21 cellular contexts compared by ENCODE assay signal in the genomic region with DNA sequence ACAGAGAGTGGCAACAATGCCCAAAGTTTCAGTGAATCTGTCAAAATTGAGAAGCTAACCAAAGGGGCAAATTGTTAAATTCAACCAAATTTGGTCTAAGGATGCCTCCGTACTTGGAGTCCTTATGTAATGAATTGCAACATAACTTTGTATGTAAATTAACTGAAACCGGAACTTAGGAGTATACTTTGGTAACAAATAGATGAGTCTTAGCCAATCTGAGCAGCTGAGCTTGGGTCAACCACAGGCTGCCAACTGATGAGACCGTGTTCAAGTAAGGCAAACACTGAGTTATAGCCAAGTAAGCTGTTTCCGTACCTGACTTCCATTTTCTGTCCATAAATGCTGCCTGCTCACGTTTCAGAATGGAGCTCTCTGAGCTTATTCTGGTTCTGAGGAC. TPM values are rescaled to one million over a fixed set of nuclear protein-coding genes. Genes with fewer than 3 reads are reported as not detected.
A peak's percentile ranks its signal among the peaks of the same experiment; 100 is the strongest.
DNase-seq lines count a peak whose midpoint lies in the region; ATAC-seq, FAIRE-seq and TF ChIP-seq lines count a peak whose summit lies in the region.
"Had no signal": no experiment of that assay in that cellular context is flagged by ENCODE, and none has a peak within 500 bp of the region (broad histone marks: within the 10 kb centered on the region; RNA-seq: fewer than 3 reads in every experiment).

No MANE protein-coding gene starts in this region.

- TF ChIP-seq RAD21 in K562 (CRISPR knock-in tag; conservative IDR thresholded peaks at IDR 0.05 in 1 of 2, IDR thresholded peaks at IDR 0.05 in 1 of 2): no peak

- in situ Hi-C loops in K562 (cut with MboI): no loop called here

- H3K27me3 ChIP-seq in KMS-11 (ENCODE audit: insufficient read depth, low read depth) (no peaks in the 10 kb centered on the region), K562 (ENCODE audit: control insufficient read depth in 2 of 2, insufficient read depth in 2 of 2, low read length in 2 of 2) (no peaks in the 10 kb centered on the region), trophoblast cell (ENCODE audit: insufficient read depth, low read length) (no peaks in the 10 kb centered on the region), ascending aorta (no peaks in the 10 kb centered on the region)
- H3K27me3 ChIP-seq: cardiac muscle cell, left lung, upper lobe of left lung had no signal

- H3K9ac ChIP-seq in KMS-11: no peak overlapping the region
- no peak overlapping the region for H3K9ac ChIP-seq in K562 (ENCODE audit: insufficient read depth in 1 of 2, low read depth in 2 of 2, low read length in 2 of 2)
- H3K9ac ChIP-seq in trophoblast cell (ENCODE audit: low read length): no peak overlapping the region
- H3K9ac ChIP-seq in kidney (ENCODE audit: low read length in 2 of 2): no peak overlapping the region

- TF ChIP-seq CTCF in KMS-11 (conservative IDR thresholded peaks at IDR 0.05; ENCODE audit: low read depth, low read length): no peak
- TF ChIP-seq CTCF in K562 (IDR thresholded peaks at IDR 0.05 in 2 of 3, conservative IDR thresholded peaks at IDR 0.05 in 1 of 3; ENCODE audit: insufficient read depth in 2 of 3, low read depth in 1 of 3, low read length in 3 of 3): no peak
- TF ChIP-seq CTCF in ascending aorta (IDR thresholded peaks at IDR 0.05): no peak
- TF ChIP-seq CTCF in kidney (IDR thresholded peaks at IDR 0.05; ENCODE audit: borderline replicate concordance, extremely low read depth, insufficient read depth): no peak

- H3K18ac ChIP-seq in trophoblast cell (ENCODE audit: low read length): no peak overlapping the region

- no peaks in the 10 kb centered on the region for H3K9me1 ChIP-seq in K562 (ENCODE audit: control insufficient read depth, insufficient read depth, low read length)

- H4K12ac ChIP-seq in trophoblast cell (ENCODE audit: low read depth, low read length): no peak overlapping the region

- no peak overlapping the region for H3K4ac ChIP-seq in trophoblast cell (ENCODE audit: low read depth, low read length)

- no peak overlapping the region for H3K14ac ChIP-seq in trophoblast cell (ENCODE audit: low read length)

- H3K9me3 ChIP-seq in K562 (replicated peaks; ENCODE audit: control insufficient read depth, insufficient read depth, low read depth, low read length) (no peaks in the 10 kb centered on the region), trophoblast cell (ENCODE audit: insufficient read depth, low read depth, low read length) (peaks cover 2% of the 10 kb centered on the region), ascending aorta (no peaks in the 10 kb centered on the region), kidney (ENCODE audit: control insufficient read depth in 1 of 2, low read length in 2 of 2) (no peaks in the 10 kb centered on the region)
- H3K9me3 ChIP-seq: left lung, neutrophil, upper lobe of left lung had no signal

- FAIRE-seq in K562 (lab: Jason Lieb, UNC) (no peak), kidney (lab: Jason Lieb, UNC) (no peak)

- H3K4me2 ChIP-seq in KMS-11 (peak overlapping the region; percentile 39; the same call in 1 of the 2 replicates), K562 (ENCODE audit: insufficient read depth, low read length) (no peak overlapping the region), trophoblast cell (ENCODE audit: low read length) (no peak overlapping the region)

- TF ChIP-seq EP300 in K562 (IDR thresholded peaks at IDR 0.05; ENCODE audit: low read length): no peak

- H2AK5ac ChIP-seq in trophoblast cell (ENCODE audit: low read length): no peak overlapping the region

- intact Hi-C loops in K562 (cut with micrococcal nuclease): no loop called here
- intact Hi-C loops in ascending aorta (cut with DNase I): no loop called here
- intact Hi-C loops in kidney (cut with DNase I): no loop called here

- ATAC-seq in K562: no peak
- ATAC-seq: left lung, T-cell had no signal

- H3K4me1 ChIP-seq in KMS-11 (ENCODE audit: low read depth, poor library complexity, severe bottlenecking): peaks cover 46% of the 10 kb centered on the region
- H3K4me1 ChIP-seq in K562 (replicated peaks in 1 of 2; ENCODE audit: control insufficient read depth in 2 of 2, insufficient read depth in 2 of 2, low read length in 2 of 2): peaks cover 0 to 21% of the 10 kb centered on the region in 2 experiments; a peak in 3 of 5 replicates
- no peaks in the 10 kb centered on the region for H3K4me1 ChIP-seq in trophoblast cell (ENCODE audit: control insufficient read depth in 1 of 2, insufficient read depth in 2 of 2, low read length in 2 of 2)
- peaks cover 0 to 3% of the 10 kb centered on the region in 2 donors for H3K4me1 ChIP-seq in ascending aorta
- peaks cover 0 to 8% of the 10 kb centered on the region in 2 donors for H3K4me1 ChIP-seq in kidney (ENCODE audit: control insufficient read depth in 1 of 2, insufficient read depth in 1 of 2, low read depth in 1 of 2, low read length in 2 of 2)

- H2AFZ ChIP-seq in KMS-11 (ENCODE audit: low read depth) (no peak overlapping the region), K562 (ENCODE audit: low read depth, low read length) (no peak overlapping the region), trophoblast cell (ENCODE audit: insufficient read depth, low read length, poor library complexity) (no peak overlapping the region)

- H3K79me2 ChIP-seq in KMS-11 (ENCODE audit: insufficient read depth, low read depth): peaks cover 60% of the 10 kb centered on the region
- H3K79me2 ChIP-seq in K562 (ENCODE audit: control insufficient read depth, insufficient read depth, low read length): peaks cover 96% of the 10 kb centered on the region
- peaks cover 2% of the 10 kb centered on the region for H3K79me2 ChIP-seq in trophoblast cell (ENCODE audit: control insufficient read depth, insufficient read depth, low read length, poor library complexity)

- no peak overlapping the region for H2BK120ac ChIP-seq in trophoblast cell (ENCODE audit: insufficient read depth, low read length, poor library complexity)

- POLR2A ChIA-PET in K562 (lab: Yijun Ruan, JAX): interaction anchor here (0.6 to 1.8 kb wide), 3 partner anchors 9 to 38 kb away, joined by 3 to 6 read pairs (median 4); no protein-coding TSS in a partner anchor

- H3K79me1 ChIP-seq in trophoblast cell (ENCODE audit: low read length): peaks cover 2% of the 10 kb centered on the region

- no peak for TF ChIP-seq POLR2A in K562 (conservative IDR thresholded peaks at IDR 0.05)

- WGBS in K562 (ENCODE audit: insufficient coverage, low coverage, missing lambda C conversion rate): 53% methylated on average over 5 of the region's 5 CpGs
- no CpG with 5 or more reads among the region's 5 CpGs for WGBS in trophoblast cell (ENCODE audit: extremely low coverage, insufficient coverage, insufficient read length)

- H3K23ac ChIP-seq in trophoblast cell (ENCODE audit: low read length): peak overlapping the region; percentile 61

- H3K4me3 ChIP-seq in KMS-11 (IDR thresholded peaks at IDR 0.05; ENCODE audit: insufficient read depth, low read depth, low read length) (no peak overlapping the region), K562 (no peak overlapping the region), trophoblast cell (ENCODE audit: low read depth, low read length) (no peak overlapping the region), ascending aorta (no peak overlapping the region), kidney (ENCODE audit: low read length in 2 of 2) (no peak overlapping the region)
- H3K4me3 ChIP-seq: cardiac muscle cell, left lung, upper lobe of left lung had no signal

- peak; percentile 80 to 98 for DNase-seq in NOMO-1 (lab: John Stamatoyannopoulos, UW; ENCODE audit: unreplicated experiment in 2 of 2)
- DNase-seq in K562 (ENCODE audit: extremely low read depth in 1 of 4, low spot score in 3 of 4): no peak
- DNase-seq in trophoblast cell: peak in 1 of 2 donors; percentile 7
- DNase-seq in putamen (ENCODE audit: low spot score): no peak
- no peak for DNase-seq in ascending aorta (ENCODE audit: low spot score in 2 of 2)
- no peak for DNase-seq in kidney
- DNase-seq: activated naive CD4-positive, alpha-beta T cell; activated T-cell treated with anti-CD3 and anti-CD28 coated beads for 4 hours; DMS79 treated with DMSO at 0.1 percent for 48 hours; H7; head of caudate nucleus; left lung; NCI-H345; retina; stimulated activated CD4-positive, alpha-beta T cell treated with anti-CD3 and anti-CD28 coated beads, Interleukin-4, amount 100 ng/mL, for 4 hours; T-cell had no signal

- no peak overlapping the region for H2BK5ac ChIP-seq in trophoblast cell (ENCODE audit: low read depth, low read length, poor library complexity)

- no peaks in the 10 kb centered on the region for H3K36me3 ChIP-seq in KMS-11 (ENCODE audit: insufficient read depth)
- peaks cover 9% of the 10 kb centered on the region; the same call in 2 of the 3 replicates for H3K36me3 ChIP-seq in K562 (ENCODE audit: control insufficient read depth, insufficient read depth, low read length)
- no peaks in the 10 kb centered on the region for H3K36me3 ChIP-seq in trophoblast cell (ENCODE audit: control insufficient read depth in 1 of 2, insufficient read depth in 2 of 2, low read length in 2 of 2)
- H3K36me3 ChIP-seq in ascending aorta: no peaks in the 10 kb centered on the region
- no peaks in the 10 kb centered on the region for H3K36me3 ChIP-seq in kidney (ENCODE audit: control insufficient read depth in 1 of 2, insufficient read depth in 2 of 2, low read length in 2 of 2)
- H3K36me3 ChIP-seq: cardiac muscle cell, left lung, neutrophil, upper lobe of left lung had no signal

- H4K91ac ChIP-seq in trophoblast cell (ENCODE audit: low read depth, low read length): no peak overlapping the region

- no peak overlapping the region for H4K8ac ChIP-seq in trophoblast cell (ENCODE audit: low read depth, low read length)

- H2BK12ac ChIP-seq in trophoblast cell (ENCODE audit: low read length): no peak overlapping the region

- CTCF ChIA-PET in K562 (lab: Yijun Ruan, JAX; ENCODE audit: low intra/inter-chr PET ratio): no interaction called here

- no peaks in the 10 kb centered on the region for H4K20me1 ChIP-seq in KMS-11 (ENCODE audit: insufficient read depth)
- H4K20me1 ChIP-seq in K562 (replicated peaks; ENCODE audit: control insufficient read depth, insufficient read depth, low read length): no peaks in the 10 kb centered on the region; the same call in 1 of the 2 replicates

- no TSS peak for BruUV-seq in K562 (replicated peaks; lab: Mats Ljungman, UMichigan)

- H3K27ac ChIP-seq in KMS-11 (no peak overlapping the region), K562 (ENCODE audit: extremely low read depth, low read depth, low read length) (no peak overlapping the region), trophoblast cell (ENCODE audit: low read depth, low read length) (no peak overlapping the region), ascending aorta (no peak overlapping the region), kidney (ENCODE audit: low read depth in 2 of 2, low read length in 2 of 2) (no peak overlapping the region)
- H3K27ac ChIP-seq: cardiac muscle cell, left lung, neutrophil, RWPE1, upper lobe of left lung had no signal

RNA-seq across cellular contexts. Expression of gene VWA8, which starts 5.3 kb away (rescaled TPM):
- total RNA-seq in K562 (2011; cell fraction: chromatin; rRNA removed; ENCODE audit: low replicate concordance): 51.5 and 98.5 TPM in 2 replicates
- 19.5 and 33.3 TPM in 2 replicates for total RNA-seq in K562 (2011; cell fraction: nucleolus; rRNA removed)
- total RNA-seq in K562 (2011; cell fraction: nucleoplasm; rRNA removed): 28.0 and 37.8 TPM in 2 replicates
- total RNA-seq in K562 (2014; rRNA removed) (12.6 and 13.3 TPM in 2 replicates), K562 (2014; rRNA removed; fragmentation: Illumina TruSeq; extraction: Trizol) (18.1 and 18.5 TPM in 2 replicates), K562 (2015; rRNA removed; fragmentation: Illumina TruSeq; extraction: Trizol) (13.5 and 15.8 TPM in 2 replicates), K562 (2021) (17.3 and 21.5 TPM in 2 replicates), ascending aorta (10.4 TPM), kidney (21.3 TPM)
- polyA plus RNA-seq in K562 (2011; rRNA removed) (12.4 and 13.2 TPM in 2 replicates), K562 (2014; fragmentation: Illumina TruSeq; extraction: Trizol) (10.2 and 13.7 TPM in 2 replicates), K562 (2014; fragmentation: Nextera tagmentation; extraction: Ambion mirVana) (1 to 10 TPM; 2.1 to 2.5 TPM), K562 (2014; rRNA removed) (7.9 and 9.1 TPM in 2 replicates), kidney (ENCODE audit: insufficient read depth, low read depth, low replicate concordance) (6.4 TPM)
- 3.6 and 6.2 TPM in 2 replicates for polyA plus RNA-seq in K562 (2011; cell fraction: cytosol; rRNA removed)
- 15.2 and 18.6 TPM in 2 replicates for polyA plus RNA-seq in K562 (2011; cell fraction: nucleus; rRNA removed)
- 10.8 and 11.4 TPM in 2 replicates for polyA plus RNA-seq in K562 (2012)
- polyA minus RNA-seq in K562 (2011; rRNA and poly(A)+ RNA removed): 47.7 and 54.5 TPM in 2 replicates
- polyA minus RNA-seq in K562 (2011; cell fraction: cytosol; rRNA and poly(A)+ RNA removed): 13.7 and 14.8 TPM in 2 replicates
- 51.6 and 66.0 TPM in 2 replicates for polyA minus RNA-seq in K562 (2011; cell fraction: nucleus; rRNA and poly(A)+ RNA removed)
- polyA plus RNA-seq in trophoblast cell (2013): 4.2 and 4.9 TPM in 2 replicates

Comparison
In these comparisons a context has a peak if more than half of its experiments do, and no peak if none do; other contexts are left out.
1. DNase-seq: peak in NOMO-1 (2 of 2); none in K562 (0 of 4), putamen (single experiment), ascending aorta (0 of 2) and kidney (single experiment).